ENCODE assay signal across 27 cellular contexts in the genomic region with DNA sequence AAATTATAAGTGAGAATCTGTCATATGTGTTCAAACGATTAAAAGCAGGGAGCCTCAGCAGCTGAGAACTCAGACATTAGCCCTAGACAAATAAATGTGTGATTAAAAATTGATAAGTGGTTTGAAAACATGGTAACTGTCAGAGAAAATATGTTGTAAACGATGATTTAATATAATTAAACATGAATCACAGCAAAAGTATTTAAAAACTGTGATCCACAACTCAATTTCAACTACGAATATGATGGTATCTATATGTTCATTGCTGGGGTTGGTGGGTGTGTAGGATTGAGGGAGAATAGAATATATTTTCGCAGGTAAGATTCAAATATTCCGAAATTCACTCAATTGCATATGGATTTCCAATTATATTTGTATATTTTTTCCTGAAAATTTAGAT.
DNase-seq lines count a peak whose midpoint lies in the region; ATAC-seq and TF ChIP-seq lines count a peak whose summit lies in the region.
"Had no signal": no experiment of that assay in that cellular context is flagged by ENCODE, and none has a peak within 500 bp of the region (broad histone marks: within the 10 kb centered on the region; RNA-seq: fewer than 3 reads in every experiment).

No MANE protein-coding gene starts in this region.

- H3K27me3 ChIP-seq in SK-N-SH (ENCODE audit: insufficient read depth) = no peaks in the 10 kb centered on the region
- H3K27me3 ChIP-seq: BE2C; BLaER1; BLaER1 treated with 17β-estradiol and CSF1 and Interleukin-3, amounts not matched to agents 10 nM and 100 nM had no signal

- H3K4me2 ChIP-seq in SK-N-SH = no peak overlapping the region
- H3K4me2 ChIP-seq: A549; BLaER1; BLaER1 treated with 17β-estradiol and CSF1 and Interleukin-3, amounts not matched to agents 10 nM and 100 nM had no signal

- WGBS in SK-N-SH (ENCODE audit: low lambda C conversion rate) = 12% methylated on average over 5 of the region's 5 CpGs

- no peak overlapping the region for H2AFZ ChIP-seq in SK-N-SH (ENCODE audit: low read depth)

- no peak overlapping the region for H3K27ac ChIP-seq in SK-N-SH (ENCODE audit: low read depth in 2 of 2, low read length in 1 of 2)
- H3K27ac ChIP-seq: 22Rv1; A549; BLaER1; BLaER1 treated with 17β-estradiol and CSF1 and Interleukin-3, amounts not matched to agents 10 nM and 100 nM; C4-2B had no signal

- no peak overlapping the region for H3K9ac ChIP-seq in SK-N-SH
- H3K9ac ChIP-seq: BLaER1; BLaER1 treated with 17β-estradiol and CSF1 and Interleukin-3, amounts not matched to agents 10 nM and 100 nM had no signal

- no peak for TF ChIP-seq CTCF in SK-N-SH (IDR thresholded peaks at IDR 0.05)

- DNase-seq in SK-N-SH = no peak
- DNase-seq: 8988T; ACHN; AML-193; BE2C; C1 segment of cervical spinal cord; Caco-2; Calu3; CD4-positive, alpha-beta memory T cell; CD4-positive, alpha-beta T cell; CD4-positive, CD25-positive, alpha-beta regulatory T cell; CD8-positive, alpha-beta memory T cell; CD8-positive, alpha-beta T cell; COR-L47; DMS 273 treated with DMSO at 0.1 percent for 48 hours; DMS153; DMS53; DMS79; DMS79 treated with DMSO at 0.1 percent for 48 hours; DND-41; EL had no signal

- no peaks in the 10 kb centered on the region for H3K36me3 ChIP-seq in SK-N-SH (replicated peaks in 1 of 2; ENCODE audit: control insufficient read depth in 1 of 2, insufficient read depth in 2 of 2, low read length in 1 of 2)
- H3K36me3 ChIP-seq: BE2C; BLaER1; BLaER1 treated with 17β-estradiol and CSF1 and Interleukin-3, amounts not matched to agents 10 nM and 100 nM had no signal

- TF ChIP-seq EP300 in SK-N-SH (IDR thresholded peaks at IDR 0.05; ENCODE audit: borderline replicate concordance in 1 of 2, low read depth in 1 of 2, low read length in 1 of 2) = no peak

- H3K79me2 ChIP-seq in SK-N-SH (ENCODE audit: insufficient read depth) = no peaks in the 10 kb centered on the region

- no peaks in the 10 kb centered on the region for H4K20me1 ChIP-seq in SK-N-SH (ENCODE audit: insufficient read depth)
- H4K20me1 ChIP-seq: BLaER1; BLaER1 treated with 17β-estradiol and CSF1 and Interleukin-3, amounts not matched to agents 10 nM and 100 nM had no signal

- ATAC-seq in SK-N-SH treated with all-trans-retinoic acid at 6 μM for 48 hours = no peak
- ATAC-seq: A549; CD8-positive, alpha-beta T cell had no signal

- no peaks in the 10 kb centered on the region for H3K4me1 ChIP-seq in SK-N-SH (ENCODE audit: control insufficient read depth in 1 of 2, insufficient read depth in 2 of 2, low read depth in 1 of 2, low read length in 1 of 2)
- H3K4me1 ChIP-seq: A549; BE2C; BLaER1; BLaER1 treated with 17β-estradiol and CSF1 and Interleukin-3, amounts not matched to agents 10 nM and 100 nM; Caco-2 had no signal

- H3F3A ChIP-seq in SK-N-SH (replicated peaks; ENCODE audit: insufficient read depth) = no peaks in the 10 kb centered on the region

- POLR2A ChIA-PET in SK-N-SH (lab: Yijun Ruan, JAX) = no interaction called here

- H3K9me2 ChIP-seq in SK-N-SH = no peaks in the 10 kb centered on the region

- H3K4me3 ChIP-seq in SK-N-SH (ENCODE audit: low read depth in 2 of 2, low read length in 1 of 2) = no peak overlapping the region
- H3K4me3 ChIP-seq: A549; BLaER1; BLaER1 treated with 17β-estradiol and CSF1 and Interleukin-3, amounts not matched to agents 10 nM and 100 nM had no signal

- CTCF ChIA-PET in SK-N-SH (lab: Yijun Ruan, JAX) = no interaction called here

- no peak for TF ChIP-seq RAD21 in SK-N-SH (IDR thresholded peaks at IDR 0.05; ENCODE audit: low read length)

- H3K9me3 ChIP-seq in SK-N-SH = no peaks in the 10 kb centered on the region
- H3K9me3 ChIP-seq: A549; BE2C; BLaER1; BLaER1 treated with 17β-estradiol and CSF1 and Interleukin-3, amounts not matched to agents 10 nM and 100 nM; Caco-2 had no signal

TF ChIP-seq in SK-N-SH treated with all-trans-retinoic acid at 6 μM for 48 hours, 23 proteins besides CTCF, POLR2A, EP300 and RAD21:
- no peak for TF ChIP-seq RARB (CRISPR knock-in tag; IDR thresholded peaks at IDR 0.05)
- TF ChIP-seq, protein P1, sequence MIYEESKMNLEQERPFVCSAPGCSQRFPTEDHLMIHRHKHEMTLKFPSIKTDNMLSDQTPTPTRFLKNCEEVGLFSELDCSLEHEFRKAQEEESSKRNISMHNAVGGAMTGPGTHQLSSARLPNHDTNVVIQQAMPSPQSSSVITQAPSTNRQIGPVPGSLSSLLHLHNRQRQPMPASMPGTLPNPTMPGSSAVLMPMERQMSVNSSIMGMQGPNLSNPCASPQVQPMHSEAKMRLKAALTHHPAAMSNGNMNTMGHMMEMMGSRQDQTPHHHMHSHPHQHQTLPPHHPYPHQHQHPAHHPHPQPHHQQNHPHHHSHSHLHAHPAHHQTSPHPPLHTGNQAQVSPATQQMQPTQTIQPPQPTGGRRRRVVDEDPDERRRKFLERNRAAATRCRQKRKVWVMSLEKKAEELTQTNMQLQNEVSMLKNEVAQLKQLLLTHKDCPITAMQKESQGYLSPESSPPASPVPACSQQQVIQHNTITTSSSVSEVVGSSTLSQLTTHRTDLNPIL (CRISPR knock-in tag; IDR thresholded peaks at IDR 0.05; ENCODE audit: low read depth) = peak; percentile 51; the same call in 1 of the 2 replicates
- TF ChIP-seq ZFP3 (CRISPR knock-in tag; IDR thresholded peaks at IDR 0.05) = no peak
- no peak for TF ChIP-seq ESRRG (CRISPR knock-in tag; IDR thresholded peaks at IDR 0.05)
- peak; percentile 78 for TF ChIP-seq ISL1 (CRISPR knock-in tag; IDR thresholded peaks at IDR 0.05)
- TF ChIP-seq, protein P2, sequence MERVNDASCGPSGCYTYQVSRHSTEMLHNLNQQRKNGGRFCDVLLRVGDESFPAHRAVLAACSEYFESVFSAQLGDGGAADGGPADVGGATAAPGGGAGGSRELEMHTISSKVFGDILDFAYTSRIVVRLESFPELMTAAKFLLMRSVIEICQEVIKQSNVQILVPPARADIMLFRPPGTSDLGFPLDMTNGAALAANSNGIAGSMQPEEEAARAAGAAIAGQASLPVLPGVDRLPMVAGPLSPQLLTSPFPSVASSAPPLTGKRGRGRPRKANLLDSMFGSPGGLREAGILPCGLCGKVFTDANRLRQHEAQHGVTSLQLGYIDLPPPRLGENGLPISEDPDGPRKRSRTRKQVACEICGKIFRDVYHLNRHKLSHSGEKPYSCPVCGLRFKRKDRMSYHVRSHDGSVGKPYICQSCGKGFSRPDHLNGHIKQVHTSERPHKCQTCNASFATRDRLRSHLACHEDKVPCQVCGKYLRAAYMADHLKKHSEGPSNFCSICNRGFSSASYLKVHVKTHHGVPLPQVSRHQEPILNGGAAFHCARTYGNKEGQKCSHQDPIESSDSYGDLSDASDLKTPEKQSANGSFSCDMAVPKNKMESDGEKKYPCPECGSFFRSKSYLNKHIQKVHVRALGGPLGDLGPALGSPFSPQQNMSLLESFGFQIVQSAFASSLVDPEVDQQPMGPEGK (CRISPR knock-in tag; IDR thresholded peaks at IDR 0.05; ENCODE audit: borderline replicate concordance) = peak; percentile 41; the same call in 1 of the 2 replicates
TF ChIP-seq in SK-N-SH treated with all-trans-retinoic acid at 6 μM for 48 hours: peak in this region for 3.

TF ChIP-seq in SK-N-SH, 30 proteins besides CTCF, POLR2A, EP300 and RAD21 (continues in another document):
- TF ChIP-seq NRF1 (IDR thresholded peaks at IDR 0.05; ENCODE audit: low read depth, low read length) = no peak
- no peak for TF ChIP-seq YY1 (IDR thresholded peaks at IDR 0.05; ENCODE audit: low read depth)
- no peak for TF ChIP-seq SIN3A (IDR thresholded peaks at IDR 0.05; ENCODE audit: borderline replicate concordance, low read depth, low read length)
- TF ChIP-seq POLR2AphosphoS5 (IDR thresholded peaks at IDR 0.05; ENCODE audit: low read depth, low read length) = no peak
- TF ChIP-seq FOXJ3 (CRISPR knock-in tag; IDR thresholded peaks at IDR 0.05) = no peak
- TF ChIP-seq RCOR1 (IDR thresholded peaks at IDR 0.05; ENCODE audit: low read length) = no peak
- TF ChIP-seq, protein P3, sequence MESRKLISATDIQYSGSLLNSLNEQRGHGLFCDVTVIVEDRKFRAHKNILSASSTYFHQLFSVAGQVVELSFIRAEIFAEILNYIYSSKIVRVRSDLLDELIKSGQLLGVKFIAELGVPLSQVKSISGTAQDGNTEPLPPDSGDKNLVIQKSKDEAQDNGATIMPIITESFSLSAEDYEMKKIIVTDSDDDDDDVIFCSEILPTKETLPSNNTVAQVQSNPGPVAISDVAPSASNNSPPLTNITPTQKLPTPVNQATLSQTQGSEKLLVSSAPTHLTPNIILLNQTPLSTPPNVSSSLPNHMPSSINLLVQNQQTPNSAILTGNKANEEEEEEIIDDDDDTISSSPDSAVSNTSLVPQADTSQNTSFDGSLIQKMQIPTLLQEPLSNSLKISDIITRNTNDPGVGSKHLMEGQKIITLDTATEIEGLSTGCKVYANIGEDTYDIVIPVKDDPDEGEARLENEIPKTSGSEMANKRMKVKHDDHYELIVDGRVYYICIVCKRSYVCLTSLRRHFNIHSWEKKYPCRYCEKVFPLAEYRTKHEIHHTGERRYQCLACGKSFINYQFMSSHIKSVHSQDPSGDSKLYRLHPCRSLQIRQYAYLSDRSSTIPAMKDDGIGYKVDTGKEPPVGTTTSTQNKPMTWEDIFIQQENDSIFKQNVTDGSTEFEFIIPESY (IDR thresholded peaks at IDR 0.05; ENCODE audit: borderline replicate concordance, low read depth) = no peak
- no peak for TF ChIP-seq TCF12 (IDR thresholded peaks at IDR 0.05)
